In the genomic region with DNA sequence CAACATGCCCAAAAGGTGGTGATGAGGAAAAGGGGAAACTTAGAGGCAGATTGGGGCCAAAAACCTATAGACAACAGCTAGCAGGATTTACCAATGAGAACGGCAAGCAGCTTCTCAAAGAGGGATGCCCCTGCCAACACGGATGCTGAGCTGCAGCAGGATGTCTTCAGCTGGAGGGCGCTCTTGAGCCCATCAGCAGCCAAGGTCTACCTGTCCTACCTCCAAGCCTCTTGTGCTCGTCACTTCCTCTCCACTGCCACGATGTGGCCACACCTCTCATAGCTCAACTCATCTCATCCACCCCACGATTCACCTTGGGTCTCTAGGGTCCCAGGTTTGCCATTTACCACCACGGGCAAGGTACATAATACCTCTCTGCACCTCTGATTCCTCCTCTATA, we compare ENCODE assay signal across 11 cellular contexts. TPM values are rescaled to one million over a fixed set of nuclear protein-coding genes. Genes with fewer than 3 reads are reported as not detected.
DNase-seq lines count a peak whose midpoint lies in the region; FAIRE-seq and TF ChIP-seq lines count a peak whose summit lies in the region.
"Had no signal": no experiment of that assay in that cellular context is flagged by ENCODE, and none has a peak within 500 bp of the region (broad histone marks: within the 10 kb centered on the region; RNA-seq: fewer than 3 reads in every experiment).

No MANE protein-coding gene starts in this region.

- H3K4me3 Mint-ChIP-seq in chondrocyte (ENCODE audit: unreplicated experiment) (no peak overlapping the region), neural progenitor cell (no peak overlapping the region)
- H3K4me3 Mint-ChIP-seq: CD8-positive, alpha-beta T cell had no signal

- H4K20me1 ChIP-seq in DOHH2 (ENCODE audit: control insufficient read depth, insufficient read depth, low read depth, low read length) (no peaks in the 10 kb centered on the region), Loucy (ENCODE audit: insufficient read depth, low read length, poor library complexity, severe bottlenecking) (no peaks in the 10 kb centered on the region), neural progenitor cell (ENCODE audit: low read depth) (peaks cover 98% of the 10 kb centered on the region)

- H3K9me3 Mint-ChIP-seq in chondrocyte (ENCODE audit: low read depth): no peaks in the 10 kb centered on the region
- H3K9me3 Mint-ChIP-seq in neural progenitor cell: no peaks in the 10 kb centered on the region
- H3K9me3 Mint-ChIP-seq: CD8-positive, alpha-beta T cell had no signal

- H3K79me2 ChIP-seq in DOHH2 (ENCODE audit: control insufficient read depth, low read length) (no peaks in the 10 kb centered on the region), Loucy (ENCODE audit: insufficient read depth, low read length) (peaks cover 53% of the 10 kb centered on the region; the same call in 1 of the 2 replicates), neural progenitor cell (ENCODE audit: low read depth) (peaks cover 95% of the 10 kb centered on the region)

- H3K36me3 ChIP-seq in DOHH2 (ENCODE audit: control insufficient read depth, low read length) (no peaks in the 10 kb centered on the region), Loucy (ENCODE audit: insufficient read depth, low read length) (no peaks in the 10 kb centered on the region), neural progenitor cell (no peaks in the 10 kb centered on the region)
- H3K36me3 ChIP-seq: spleen had no signal

- no peaks in the 10 kb centered on the region for H3K9me2 ChIP-seq in DOHH2 (replicated peaks; ENCODE audit: control insufficient read depth, low read length)
- H3K9me2 ChIP-seq in Loucy (replicated peaks; ENCODE audit: low read depth, low read length): no peaks in the 10 kb centered on the region

- FAIRE-seq in RCC 7860 (lab: Jason Lieb, UNC): no peak

- H3K36me3 Mint-ChIP-seq in chondrocyte (ENCODE audit: low read depth) (no peaks in the 10 kb centered on the region), neural progenitor cell (peaks cover 2% of the 10 kb centered on the region)
- H3K36me3 Mint-ChIP-seq: CD8-positive, alpha-beta T cell had no signal

- no peaks in the 10 kb centered on the region for H3K27me3 Mint-ChIP-seq in chondrocyte (ENCODE audit: low read depth)
- H3K27me3 Mint-ChIP-seq in neural progenitor cell (ENCODE audit: insufficient read depth, low read depth): peaks cover 7% of the 10 kb centered on the region

- H3K4me2 ChIP-seq in DOHH2 (ENCODE audit: low read length): no peak overlapping the region
- no peak overlapping the region for H3K4me2 ChIP-seq in Loucy (ENCODE audit: low read depth, low read length, poor library complexity, severe bottlenecking)
- H3K4me2 ChIP-seq in neural progenitor cell: peak overlapping the region; percentile 56

- H3K9me3 ChIP-seq in DOHH2 (ENCODE audit: control insufficient read depth, insufficient read depth, low read length) (no peaks in the 10 kb centered on the region), Loucy (ENCODE audit: insufficient read depth, low read depth, low read length) (no peaks in the 10 kb centered on the region), neural progenitor cell (ENCODE audit: low read depth) (no peaks in the 10 kb centered on the region)
- H3K9me3 ChIP-seq: spleen had no signal

- DNase-seq in chondrocyte (ENCODE audit: low spot score): no peak
- DNase-seq in neural progenitor cell (ENCODE audit: low spot score): no peak
- no peak for DNase-seq in DMS79 treated with DMSO at 0.1 percent for 48 hours (lab: John Stamatoyannopoulos, UW)
- no peak for DNase-seq in RCC 7860 (ENCODE audit: low spot score)
- DNase-seq in Ammon's horn (ENCODE audit: low spot score): no peak
- DNase-seq in NCI-H2107 treated with DMSO at 0.1 percent for 48 hours (lab: John Stamatoyannopoulos, UW; ENCODE audit: unreplicated experiment): no peak
- DNase-seq: activated T-cell treated with anti-CD3 and anti-CD28 coated beads, Interleukin-2, amount 50 U/mL, for 1 hour; CD8-positive, alpha-beta T cell; spleen had no signal

- no peak overlapping the region for H3K27ac ChIP-seq in DOHH2 (ENCODE audit: low read depth, low read length)
- no peak overlapping the region for H3K27ac ChIP-seq in neural progenitor cell
- H3K27ac ChIP-seq: spleen had no signal

- no peak overlapping the region for H3K27ac Mint-ChIP-seq in chondrocyte (ENCODE audit: unreplicated experiment)
- H3K27ac Mint-ChIP-seq in neural progenitor cell: peak overlapping the region; percentile 23
- H3K27ac Mint-ChIP-seq: CD8-positive, alpha-beta T cell had no signal

- H3F3A ChIP-seq in DOHH2 (ENCODE audit: control insufficient read depth, insufficient read depth): no peaks in the 10 kb centered on the region
- no peaks in the 10 kb centered on the region for H3F3A ChIP-seq in Loucy (ENCODE audit: low read depth)
- H3F3A ChIP-seq in neural progenitor cell (ENCODE audit: low read depth): peaks cover 31% of the 10 kb centered on the region

- TF ChIP-seq CTCF in DOHH2 (IDR thresholded peaks at IDR 0.05; ENCODE audit: low read depth, low read length, poor library complexity, severe bottlenecking) (peak; percentile 45), Loucy (conservative IDR thresholded peaks at IDR 0.05; ENCODE audit: low read length) (peak; percentile 49), chondrocyte (IDR thresholded peaks at IDR 0.05) (peak; percentile 22), neural progenitor cell (IDR thresholded peaks at IDR 0.05) (peak; percentile 32)

- H3K4me1 Mint-ChIP-seq in chondrocyte (ENCODE audit: low read depth) (peaks cover 35% of the 10 kb centered on the region), neural progenitor cell (peaks cover 97% of the 10 kb centered on the region)

- H2AFZ ChIP-seq in Loucy (ENCODE audit: low read length): no peak overlapping the region
- H2AFZ ChIP-seq in neural progenitor cell (replicated peaks): no peak overlapping the region

- H3K27me3 ChIP-seq in DOHH2 (ENCODE audit: control insufficient read depth, low read length) (no peaks in the 10 kb centered on the region), Loucy (ENCODE audit: insufficient read depth, low read length, poor library complexity, severe bottlenecking) (no peaks in the 10 kb centered on the region), neural progenitor cell (no peaks in the 10 kb centered on the region)
- H3K27me3 ChIP-seq: spleen had no signal

- H3K9ac ChIP-seq in Loucy (ENCODE audit: low read depth, low read length, poor library complexity, severe bottlenecking) (no peak overlapping the region), neural progenitor cell (no peak overlapping the region)

- H3K4me1 ChIP-seq in DOHH2 (ENCODE audit: control insufficient read depth, low read length) (no peaks in the 10 kb centered on the region), Loucy (ENCODE audit: insufficient read depth, low read length, poor library complexity, severe bottlenecking) (peaks cover 7% of the 10 kb centered on the region), neural progenitor cell (peaks cover 61% of the 10 kb centered on the region)

- H3K4me3 ChIP-seq in DOHH2 (ENCODE audit: low read length): no peak overlapping the region
- H3K4me3 ChIP-seq in Loucy (ENCODE audit: low read length, poor library complexity, severe bottlenecking): no peak overlapping the region
- H3K4me3 ChIP-seq in neural progenitor cell: no peak overlapping the region
- H3K4me3 ChIP-seq: spleen had no signal

RNA-seq across cellular contexts. Expression of a gene that starts 36.5 kb away (rescaled TPM):
- total RNA-seq in chondrocyte (60.5 to 71.1 TPM (median 62.1 TPM) in 3 replicates), neural progenitor cell (ENCODE audit: low replicate concordance) (22.2 and 33.3 TPM in 2 replicates)
